8 cellular contexts compared by ENCODE assay signal in genomic region chr10:102596506-102596971, GRCh38. TPM values are rescaled to one million over a fixed set of nuclear protein-coding genes. Genes with fewer than 3 reads are reported as not detected.
DNase-seq lines count a peak whose midpoint lies in the region; FAIRE-seq and TF ChIP-seq lines count a peak whose summit lies in the region.

No MANE protein-coding gene starts in this region.

- no peaks in the 10 kb centered on the region for H3K9me2 ChIP-seq in GM23248 (ENCODE audit: insufficient read depth)

- H3K9me3 ChIP-seq in GM23248 (ENCODE audit: low read depth) (no peaks in the 10 kb centered on the region), iPS DF 6.9 (ENCODE audit: control insufficient read depth, insufficient read depth, low read length) (no peaks in the 10 kb centered on the region), small intestine (ENCODE audit: control insufficient read depth, low read depth) (no peaks in the 10 kb centered on the region)

- H3K9ac ChIP-seq in GM23248: no peak overlapping the region

- no peak for FAIRE-seq in small intestine (lab: Jason Lieb, UNC)

- H3K27ac ChIP-seq in GM23248 (no peak overlapping the region), iPS DF 6.9 (ENCODE audit: low read length) (no peak overlapping the region), small intestine (ENCODE audit: low read depth in 1 of 2, low read length in 1 of 2) (peak overlapping the region in 1 of 2 donors; percentile 46)

- in situ Hi-C loops in GM23248 (cut with MboI): no loop called here
- in situ Hi-C loops in astrocyte of the cerebellum (cut with HindIII; ENCODE audit: low sequenced_read_pairs): loop anchor here (10.0 kb wide), 1 partner anchor 92 kb away; the partner anchor contains the start of genes ACTR1A and SUFU

- H3K27me3 ChIP-seq in GM23248 (replicated peaks; ENCODE audit: insufficient read depth) (no peaks in the 10 kb centered on the region), iPS DF 6.9 (ENCODE audit: control insufficient read depth, insufficient read depth, low read length) (no peaks in the 10 kb centered on the region), small intestine (ENCODE audit: control insufficient read depth in 2 of 2, insufficient read depth in 2 of 2, low read length in 2 of 2) (no peaks in the 10 kb centered on the region)

- H3K79me2 ChIP-seq in GM23248 (ENCODE audit: insufficient read depth): peaks cover 14% of the 10 kb centered on the region; the same call in 1 of the 2 replicates

- peaks cover 10% of the 10 kb centered on the region for H3K4me1 ChIP-seq in GM23248 (ENCODE audit: insufficient read depth)
- H3K4me1 ChIP-seq in iPS DF 6.9 (ENCODE audit: control insufficient read depth, insufficient read depth, low read length): 0 out of 2 replicates have a peak, but pooled peaks cover 2% of the 10 kb centered on the region
- H3K4me1 ChIP-seq in small intestine (ENCODE audit: control insufficient read depth in 2 of 2, insufficient read depth in 1 of 2, low read depth in 1 of 2, low read length in 1 of 2): no peaks in the 10 kb centered on the region

- no peak overlapping the region for H2AFZ ChIP-seq in GM23248

- no peaks in the 10 kb centered on the region for H4K20me1 ChIP-seq in GM23248 (ENCODE audit: insufficient read depth)

- H3K4me3 ChIP-seq in GM23248 (no peak overlapping the region), astrocyte of the cerebellum (ENCODE audit: low read depth, low read length) (no peak overlapping the region), iPS DF 6.9 (ENCODE audit: low read length) (no peak overlapping the region), small intestine (ENCODE audit: low read depth in 1 of 2, low read length in 2 of 2) (no peak overlapping the region)

- peak; percentile 97 for TF ChIP-seq CTCF in astrocyte of the cerebellum (IDR thresholded peaks at IDR 0.05; ENCODE audit: low read depth, low read length, missing control alignments)

- WGBS in GM23248 (ENCODE audit: low coverage in 1 of 2, low lambda C conversion rate in 2 of 2, missing lambda C conversion rate in 2 of 2), 2 experiments: 83 to 84% methylated on average over 3 of the region's 3 CpGs
- WGBS in iPS DF 6.9 (ENCODE audit: insufficient coverage, insufficient read length): no CpG with 5 or more reads among the region's 3 CpGs
- 45 to 57% (median 52%) methylated on average over 3 of the region's 3 CpGs for WGBS in small intestine, 3 donors

- 0 out of 2 replicates have a peak, but pooled peaks cover 1% of the 10 kb centered on the region for H3F3A ChIP-seq in GM23248 (ENCODE audit: insufficient read depth)

- no peak overlapping the region for H3K4me2 ChIP-seq in GM23248 (ENCODE audit: unreplicated experiment)

- H3K36me3 ChIP-seq in GM23248 (ENCODE audit: low read depth) (no peaks in the 10 kb centered on the region), iPS DF 6.9 (ENCODE audit: control insufficient read depth, insufficient read depth, low read length) (no peaks in the 10 kb centered on the region), small intestine (ENCODE audit: control insufficient read depth in 2 of 2, insufficient read depth in 2 of 2, low read length in 2 of 2) (no peaks in the 10 kb centered on the region)

- DNase-seq in COR-L47 (lab: John Stamatoyannopoulos, UW) (peak; percentile 46), GM23248 (peak; percentile 77), NCI-H510A treated with DMSO at 0.1 percent for 48 hours (lab: John Stamatoyannopoulos, UW) (peak; percentile 57), astrocyte of the cerebellum (ENCODE audit: low read depth) (peak; percentile 32), iPS DF 6.9 (ENCODE audit: low read depth, low spot score) (peak; percentile 66), small intestine (peak; percentile 76), DMS79 treated with DMSO at 0.1 percent for 48 hours (lab: John Stamatoyannopoulos, UW) (no peak), NK-92 (lab: John Stamatoyannopoulos, UW; ENCODE audit: unreplicated experiment) (no peak)

RNA-seq across cellular contexts. Expression of gene TRIM8, which starts 47.7 kb away (rescaled TPM):
- 108 and 114 TPM in 2 replicates for total RNA-seq in GM23248 (2014; rRNA removed; shearing (Covaris generic))
- polyA plus RNA-seq in GM23248 (2016; fragmentation: Nextera tagmentation; extraction: Ambion mirVana) (35.6 and 37.5 TPM in 2 replicates), small intestine (10 to 100 TPM; 38.1 to 65.1 (median 39.8) TPM)

Comparison
In these comparisons a context has a peak if more than half of its experiments do, and no peak if none do; other contexts are left out.
1. DNase-seq: peak in COR-L47 (single experiment), GM23248 (single experiment), NCI-H510A treated with DMSO at 0.1 percent for 48 hours (single experiment), astrocyte of the cerebellum (single experiment), iPS DF 6.9 (single experiment) and small intestine (single experiment); none in DMS79 treated with DMSO at 0.1 percent for 48 hours (single experiment) and NK-92 (single experiment).